1 cellular context compared by ENCODE assay signal in the genomic region with DNA sequence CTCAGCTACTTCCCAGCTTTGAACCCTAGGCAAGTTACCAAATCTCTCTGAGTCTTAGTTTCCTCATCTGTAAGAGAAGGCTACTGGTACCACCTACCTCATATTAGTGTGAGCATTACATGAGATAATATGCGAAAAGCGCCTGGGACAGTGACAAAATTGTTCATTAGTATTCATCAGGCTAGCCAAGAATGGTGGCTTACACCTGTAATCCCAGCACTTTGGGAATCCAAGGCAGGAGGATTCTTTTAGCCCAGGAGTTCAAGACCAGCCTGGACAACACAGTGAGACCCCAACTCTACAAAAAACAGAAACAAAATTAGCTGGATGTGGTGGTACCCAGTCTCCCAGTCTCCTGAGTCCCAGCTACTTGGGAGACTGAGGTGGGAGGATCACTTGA.
A peak's percentile ranks its signal among the peaks of the same experiment; 100 is the strongest.
TF ChIP-seq lines count a peak whose summit lies in the region.

No MANE protein-coding gene starts in this region.

TF ChIP-seq in H1, 55 proteins besides CTCF, POLR2A, EP300 and RAD21:
- TF ChIP-seq SIX5 (IDR thresholded peaks at IDR 0.05; ENCODE audit: low read depth, low read length), result no peak
- 0 out of 2 replicates have a peak, but pooled peaks have one; percentile 15 for TF ChIP-seq KDM1A (IDR thresholded peaks at IDR 0.05; ENCODE audit: borderline replicate concordance, low read length)
- TF ChIP-seq SUZ12 (IDR thresholded peaks at IDR 0.05; ENCODE audit: low read length), result no peak
- no peak for TF ChIP-seq CBX5 (IDR thresholded peaks at IDR 0.05; ENCODE audit: low read depth, low read length)
- TF ChIP-seq TAF7 (optimal IDR thresholded peaks at IDR 0.05; ENCODE audit: borderline replicate concordance, low read depth, low read length), result no peak
TF ChIP-seq in H1: peak in this region for 1.
